Comparison of ENCODE assay signal across 8 cellular contexts in the genomic region with DNA sequence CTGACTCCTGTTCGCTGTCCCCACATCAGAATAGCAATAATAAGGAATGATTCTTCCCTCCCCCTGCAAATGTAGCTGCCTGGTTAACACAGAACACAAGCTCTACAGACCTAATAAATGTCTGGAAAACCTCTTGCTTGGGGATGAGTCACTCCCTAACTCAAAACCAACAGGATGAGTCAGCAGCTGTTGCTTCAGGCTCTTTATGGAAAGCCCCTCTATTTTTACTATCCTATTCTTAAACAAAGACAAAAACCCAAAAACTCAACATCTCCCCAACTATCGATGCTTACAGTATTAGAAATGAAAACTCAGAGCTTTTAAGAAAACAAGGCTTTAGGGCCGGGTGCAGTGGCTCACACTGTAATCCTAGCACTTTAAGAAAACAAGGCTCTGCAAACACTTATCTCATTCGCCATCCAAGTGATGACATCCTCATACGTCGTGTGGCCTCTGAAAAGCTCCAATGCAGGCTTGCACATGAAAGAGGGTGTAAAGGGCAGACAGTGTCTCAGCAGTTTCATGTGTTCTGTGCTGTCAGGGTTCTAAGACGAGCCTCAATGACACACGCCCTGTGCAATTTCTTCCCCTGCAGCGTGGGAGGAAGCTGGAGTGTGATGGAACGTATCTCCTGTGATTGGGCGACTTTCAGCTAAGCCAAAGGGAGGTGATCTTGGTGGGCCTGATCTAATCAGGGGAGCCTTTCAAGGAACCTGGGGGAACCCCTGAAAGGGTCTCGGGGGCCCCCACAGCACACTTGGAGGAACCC.
A peak's percentile ranks its signal among the peaks of the same experiment; 100 is the strongest.
DNase-seq lines count a peak whose midpoint lies in the region; ATAC-seq and TF ChIP-seq lines count a peak whose summit lies in the region.

No MANE protein-coding gene starts in this region.

- H3K27me3 ChIP-seq in ACC112 (ENCODE audit: insufficient read depth, low read length) (no peaks in the 10 kb centered on the region), subcutaneous abdominal adipose tissue (ENCODE audit: control insufficient read depth in 5 of 5, insufficient read depth in 4 of 5, low read length in 5 of 5) (no peaks in the 10 kb centered on the region)

- peaks cover 3% of the 10 kb centered on the region for H3K9me3 Mint-ChIP-seq in nephron

- no peaks in the 10 kb centered on the region for H3K9me3 ChIP-seq in subcutaneous abdominal adipose tissue (ENCODE audit: control insufficient read depth in 5 of 5, low read length in 5 of 5)

- H3K4me1 Mint-ChIP-seq in nephron, result peaks cover 64% of the 10 kb centered on the region

- peaks cover 5% of the 10 kb centered on the region for H3K27me3 Mint-ChIP-seq in nephron (ENCODE audit: low read depth)

- H3K4me3 Mint-ChIP-seq in nephron, result peak overlapping the region in 2 of 3 experiments; percentile 10 to 37

- peak; percentile 1 for DNase-seq in NCI-H345 treated with DMSO at 0.1 percent for 48 hours (lab: John Stamatoyannopoulos, UW; ENCODE audit: unreplicated experiment)
- DNase-seq in activated CD4-positive, alpha-beta T cell treated with anti-CD3 and anti-CD28 coated beads, Interleukin-2, amount 50 U/mL, for 48 hours, result peak; percentile 76 to 83
- DNase-seq in epithelial cell of esophagus (ENCODE audit: low read depth), result peak; percentile 99

- H3K4me1 ChIP-seq in ACC112 (ENCODE audit: control insufficient read depth, insufficient read depth, low read length, unreplicated experiment) (peaks cover 50% of the 10 kb centered on the region), subcutaneous abdominal adipose tissue (ENCODE audit: control insufficient read depth in 5 of 5, insufficient read depth in 5 of 5, low read length in 5 of 5) (peaks cover 10 to 60% (median 56%) of the 10 kb centered on the region in 5 donors)

- peak; percentile 80 for ATAC-seq in GM18511 (IDR thresholded peaks at IDR 0.05; ENCODE audit: unreplicated experiment)
- ATAC-seq in HG02970 (IDR thresholded peaks at IDR 0.05; ENCODE audit: low FRiP score, unreplicated experiment), result peak; percentile 62

- H2AFZ ChIP-seq in ACC112 (ENCODE audit: low read length, unreplicated experiment), result no peak overlapping the region

- H3K27ac Mint-ChIP-seq in nephron, result peak overlapping the region; percentile 92 to 97 (median 93)

- H3K36me3 ChIP-seq in ACC112 (ENCODE audit: insufficient read depth, low read length), result no peaks in the 10 kb centered on the region; the same call in 1 of the 2 replicates
- no peaks in the 10 kb centered on the region for H3K36me3 ChIP-seq in subcutaneous abdominal adipose tissue (ENCODE audit: control insufficient read depth in 5 of 5, insufficient read depth in 5 of 5, low read length in 5 of 5)

- H3K27ac ChIP-seq in ACC112 (ENCODE audit: low read depth, low read length), result peak overlapping the region; percentile 93
- H3K27ac ChIP-seq in subcutaneous abdominal adipose tissue (ENCODE audit: low read depth, low read length), result peak overlapping the region; percentile 89

- TF ChIP-seq CTCF in epithelial cell of esophagus (IDR thresholded peaks at IDR 0.05; ENCODE audit: insufficient read depth, low read depth, low read length, missing control alignments) (no peak), nephron (IDR thresholded peaks at IDR 0.05; ENCODE audit: unreplicated experiment in 3 of 3) (no peak)

- peak overlapping the region in 3 of 5 donors; percentile 4 to 57 (median 21) for H3K9ac ChIP-seq in subcutaneous abdominal adipose tissue (ENCODE audit: low read length in 5 of 5)

- peaks cover 36% of the 10 kb centered on the region for H3K36me3 Mint-ChIP-seq in nephron (ENCODE audit: low read depth)

- H3K4me3 ChIP-seq in ACC112 (ENCODE audit: low read depth, low read length) (peak overlapping the region; percentile 59), epithelial cell of esophagus (ENCODE audit: low read length) (peak overlapping the region; percentile 6), subcutaneous abdominal adipose tissue (ENCODE audit: low read depth in 1 of 5, low read length in 5 of 5) (no peak overlapping the region)

- H3K79me2 ChIP-seq in ACC112 (ENCODE audit: control insufficient read depth, insufficient read depth, low read length, unreplicated experiment), result peaks cover 50% of the 10 kb centered on the region

Comparison
In these comparisons a context has a peak if more than half of its experiments do, and no peak if none do; other contexts are left out.
1. H3K4me3 ChIP-seq: peak in ACC112 (single experiment) and epithelial cell of esophagus (single experiment); none in subcutaneous abdominal adipose tissue (0 of 5).
2. DNase-seq: peak in every context shown above with its lines; median percentile 99 in epithelial cell of esophagus; 80 in activated CD4-positive, alpha-beta T cell treated with anti-CD3 and anti-CD28 coated beads, Interleukin-2, amount 50 U/mL, for 48 hours; 1 in NCI-H345 treated with DMSO at 0.1 percent for 48 hours.